Comparison of ENCODE assay signal across 7 cellular contexts in genomic region chr2:10303174-10303633, GRCh38. TPM values are rescaled to one million over a fixed set of nuclear protein-coding genes. Genes with fewer than 3 reads are reported as not detected.
DNase-seq lines count a peak whose midpoint lies in the region; ATAC-seq lines count a peak whose summit lies in the region.

No MANE protein-coding gene starts in this region.

- peaks cover 13 to 27% (median 20%) of the 10 kb centered on the region in 3 donors for H3K4me1 ChIP-seq in skeletal muscle tissue (ENCODE audit: control insufficient read depth in 3 of 3, insufficient read depth in 3 of 3, low read length in 3 of 3)

- H3K36me3 Mint-ChIP-seq in activated T-helper 17 cell treated with anti-CD3 and anti-CD28 coated beads, Interleukin-2, amount 50 U/mL, for 72 hours (ENCODE audit: low read depth), result peaks cover 37% of the 10 kb centered on the region

- intact Hi-C loops in left cardiac atrium (cut with DNase I), result loop anchor here (2.0 to 5.0 kb wide), 2 partner anchors 104 to 106 kb away; no protein-coding TSS in a partner anchor

- H3K4me3 ChIP-seq in skeletal muscle tissue (ENCODE audit: low read length in 3 of 3), result peak overlapping the region; percentile 81 to 88 (median 85)

- ATAC-seq in GM21381 (IDR thresholded peaks at IDR 0.05; ENCODE audit: unreplicated experiment) (peak; percentile 10), HG03439 (IDR thresholded peaks at IDR 0.05; ENCODE audit: unreplicated experiment) (peak; percentile 9), left cardiac atrium (peak; percentile 6 to 20), GM21576 (IDR thresholded peaks at IDR 0.05; ENCODE audit: unreplicated experiment) (no peak)
- peak; percentile 4 for ATAC-seq in activated T-helper 17 cell treated with anti-CD3 and anti-CD28 coated beads, Interleukin-2, amount 50 U/mL, for 72 hours (replicated peaks)

- H3K27me3 Mint-ChIP-seq in activated T-helper 17 cell treated with anti-CD3 and anti-CD28 coated beads, Interleukin-2, amount 50 U/mL, for 72 hours, result no peaks in the 10 kb centered on the region

- peaks cover 56% of the 10 kb centered on the region for H3K4me1 Mint-ChIP-seq in activated T-helper 17 cell treated with anti-CD3 and anti-CD28 coated beads, Interleukin-2, amount 50 U/mL, for 72 hours

- H3K27ac Mint-ChIP-seq in activated T-helper 17 cell treated with anti-CD3 and anti-CD28 coated beads, Interleukin-2, amount 50 U/mL, for 72 hours, result peak overlapping the region; percentile 62

- DNase-seq in left cardiac atrium (no peak), AG20443 (ENCODE audit: low spot score) (no peak)

- no peaks in the 10 kb centered on the region for H3K36me3 ChIP-seq in skeletal muscle tissue (ENCODE audit: control insufficient read depth in 3 of 3, insufficient read depth in 3 of 3, low read length in 3 of 3)

- peaks cover 0 to 18% (median 0%) of the 10 kb centered on the region in 3 donors for H3K27me3 ChIP-seq in skeletal muscle tissue (ENCODE audit: control insufficient read depth in 3 of 3, insufficient read depth in 3 of 3, low read length in 3 of 3)

- H3K4me3 Mint-ChIP-seq in activated T-helper 17 cell treated with anti-CD3 and anti-CD28 coated beads, Interleukin-2, amount 50 U/mL, for 72 hours, result peak overlapping the region; percentile 93

- H3K9me3 ChIP-seq in skeletal muscle tissue (ENCODE audit: control insufficient read depth in 3 of 3, low read length in 3 of 3), result no peaks in the 10 kb centered on the region

- peak overlapping the region; percentile 52 to 79 (median 77) for H3K9ac ChIP-seq in skeletal muscle tissue (ENCODE audit: low read depth in 1 of 3, low read length in 3 of 3)

- no peaks in the 10 kb centered on the region for H3K9me3 Mint-ChIP-seq in activated T-helper 17 cell treated with anti-CD3 and anti-CD28 coated beads, Interleukin-2, amount 50 U/mL, for 72 hours

- H3K27ac ChIP-seq in skeletal muscle tissue (ENCODE audit: low read depth, low read length), result no peak overlapping the region

RNA-seq across cellular contexts. Expression of gene HPCAL1, which starts 0.5 kb away (rescaled TPM):
- 100 to 1,000 TPM in 1 of 2 donors, 10 to 100 TPM in 1; 57.9 to 139 TPM for total RNA-seq in activated T-helper 17 cell treated with anti-CD3 and anti-CD28 coated beads, Interleukin-2, amount 50 U/mL, for 72 hours
- total RNA-seq in left cardiac atrium (10 to 100 TPM; 27.2 to 27.4 TPM), skeletal muscle tissue (15.1 TPM)
